ENCODE assay signal across 15 cellular contexts in genomic region chr5:88438006-88438405, GRCh38.
A peak's percentile ranks its signal among the peaks of the same experiment; 100 is the strongest.
DNase-seq lines count a peak whose midpoint lies in the region; ATAC-seq, FAIRE-seq and TF ChIP-seq lines count a peak whose summit lies in the region.
"Had no signal": no experiment of that assay in that cellular context is flagged by ENCODE, and none has a peak within 500 bp of the region (broad histone marks: within the 10 kb centered on the region; RNA-seq: fewer than 3 reads in every experiment).

No MANE protein-coding gene starts in this region.

- POLR2A ChIA-PET in PC-3 (lab: Charles Lee; ENCODE audit: unreplicated experiment), result no interaction called here

- no peak for TF ChIP-seq POLR2A in thyroid gland (IDR thresholded peaks at IDR 0.05)

- TF ChIP-seq CTCF in PC-3 (conservative IDR thresholded peaks at IDR 0.05; ENCODE audit: low read depth, low read length) (no peak), bronchial epithelial cell (IDR thresholded peaks at IDR 0.05; ENCODE audit: insufficient read depth, low read length, severe bottlenecking) (no peak), thyroid gland (IDR thresholded peaks at IDR 0.05) (no peak)

- CTCF ChIA-PET in PC-3 (lab: Charles Lee), result interaction anchor here (0.6 kb wide), 1 partner anchor 222 kb away, joined by 5 read pairs; no protein-coding TSS in a partner anchor

- peak overlapping the region; percentile 54 for H3K4me2 ChIP-seq in PC-3 (ENCODE audit: low read length)
- H3K4me2 ChIP-seq: KMS-11 had no signal

- H3K9me2 ChIP-seq in PC-3 (replicated peaks; ENCODE audit: low read length), result no peaks in the 10 kb centered on the region

- no TSS peak for BruUV-seq in PC-3 (replicated peaks; lab: Mats Ljungman, UMichigan)

- WGBS in thyroid gland, 2 donors, result 10 to 35% methylated on average over 1 of the region's 1 CpG

- H3F3A ChIP-seq in PC-3 (ENCODE audit: low read length, unreplicated experiment), result no peaks in the 10 kb centered on the region

- no peak for FAIRE-seq in bronchial epithelial cell (lab: Jason Lieb, UNC)
- FAIRE-seq: endothelial cell of umbilical vein had no signal

- intact Hi-C loops in PC-3 (cut with micrococcal nuclease) (no loop called here), thyroid gland (cut with DNase I) (no loop called here)

- H4K20me1 ChIP-seq in PC-3 (ENCODE audit: low read length), result no peaks in the 10 kb centered on the region

- 0 out of 2 replicates have a peak overlapping the region, but pooled peaks have one; percentile 8 for H2AFZ ChIP-seq in PC-3 (ENCODE audit: low read length)

- H3K79me2 ChIP-seq in PC-3 (ENCODE audit: low read length), result no peaks in the 10 kb centered on the region

- peak; percentile 12 for DNase-seq in GM04503 (ENCODE audit: low read depth)
- DNase-seq in PC-3, result peak; percentile 77
- DNase-seq in bronchial epithelial cell (ENCODE audit: low read depth), result peak; percentile 7
- peak; percentile 29 to 31 for DNase-seq in thyroid gland
- no peak for DNase-seq in DMS79 (lab: John Stamatoyannopoulos, UW)
- no peak for DNase-seq in NCI-H446 treated with DMSO at 0.1 percent for 48 hours (lab: John Stamatoyannopoulos, UW)
- DNase-seq: activated CD8-positive, alpha-beta T cell treated with anti-CD3 and anti-CD28 coated beads, Interleukin-2, amount 10 ng/mL, durations not matched to agents 7 days and 5 days; CD4-positive, alpha-beta memory T cell; GDM1; right lobe of liver; testis had no signal

- H3K4me1 ChIP-seq in PC-3 (ENCODE audit: insufficient read depth, low read length), result peaks cover 24% of the 10 kb centered on the region
- H3K4me1 ChIP-seq in thyroid gland, result peaks cover 7 to 13% of the 10 kb centered on the region in 2 donors
- H3K4me1 ChIP-seq: right lobe of liver, testis had no signal

- ATAC-seq in PC-3 (peak; percentile 90), HG03135 (IDR thresholded peaks at IDR 0.05; ENCODE audit: unreplicated experiment) (no peak)
- ATAC-seq: activated CD8-positive, alpha-beta T cell treated with anti-CD3 and anti-CD28 coated beads, Interleukin-2, amount 10 ng/mL, durations not matched to agents 7 days and 5 days had no signal

- H3K27ac ChIP-seq in PC-3 (ENCODE audit: low read length), result peak overlapping the region; percentile 57
- H3K27ac ChIP-seq in thyroid gland, result peak overlapping the region in 2 of 3 donors; percentile 33 to 41
- H3K27ac ChIP-seq: KMS-11, right lobe of liver, SK-N-MC, testis had no signal

- H3K4me3 ChIP-seq in PC-3 (ENCODE audit: low read length), result no peak overlapping the region
- H3K4me3 ChIP-seq in bronchial epithelial cell (ENCODE audit: low read depth, low read length), result no peak overlapping the region
- H3K4me3 ChIP-seq in thyroid gland (replicated peaks in 1 of 3), result no peak overlapping the region
- H3K4me3 ChIP-seq: right lobe of liver, SK-N-MC, testis had no signal

- H3K27me3 ChIP-seq in PC-3 (ENCODE audit: low read length) (no peaks in the 10 kb centered on the region), bronchial epithelial cell (ENCODE audit: control insufficient read depth, insufficient read depth, low read length) (no peaks in the 10 kb centered on the region), thyroid gland (no peaks in the 10 kb centered on the region)
- H3K27me3 ChIP-seq: right lobe of liver, testis had no signal

- H3K9me3 ChIP-seq in PC-3 (ENCODE audit: low read length), result no peaks in the 10 kb centered on the region
- H3K9me3 ChIP-seq in thyroid gland, result no peaks in the 10 kb centered on the region
- H3K9me3 ChIP-seq: right lobe of liver, testis had no signal

- H3K9ac ChIP-seq in PC-3 (ENCODE audit: low read length), result no peak overlapping the region
- H3K9ac ChIP-seq: KMS-11 had no signal

- H3K36me3 ChIP-seq in PC-3 (ENCODE audit: low read depth, low read length) (no peaks in the 10 kb centered on the region), bronchial epithelial cell (ENCODE audit: control insufficient read depth, insufficient read depth, low read length) (no peaks in the 10 kb centered on the region), thyroid gland (no peaks in the 10 kb centered on the region)
- H3K36me3 ChIP-seq: right lobe of liver had no signal

Comparison
In these comparisons a context has a peak if more than half of its experiments do, and no peak if none do; other contexts are left out.
1. DNase-seq: peak in GM04503 (single experiment), PC-3 (single experiment), bronchial epithelial cell (single experiment) and thyroid gland (2 of 2); none in DMS79 (single experiment) and NCI-H446 treated with DMSO at 0.1 percent for 48 hours (single experiment).